ENCODE assay signal across 8 cellular contexts in the genomic region with DNA sequence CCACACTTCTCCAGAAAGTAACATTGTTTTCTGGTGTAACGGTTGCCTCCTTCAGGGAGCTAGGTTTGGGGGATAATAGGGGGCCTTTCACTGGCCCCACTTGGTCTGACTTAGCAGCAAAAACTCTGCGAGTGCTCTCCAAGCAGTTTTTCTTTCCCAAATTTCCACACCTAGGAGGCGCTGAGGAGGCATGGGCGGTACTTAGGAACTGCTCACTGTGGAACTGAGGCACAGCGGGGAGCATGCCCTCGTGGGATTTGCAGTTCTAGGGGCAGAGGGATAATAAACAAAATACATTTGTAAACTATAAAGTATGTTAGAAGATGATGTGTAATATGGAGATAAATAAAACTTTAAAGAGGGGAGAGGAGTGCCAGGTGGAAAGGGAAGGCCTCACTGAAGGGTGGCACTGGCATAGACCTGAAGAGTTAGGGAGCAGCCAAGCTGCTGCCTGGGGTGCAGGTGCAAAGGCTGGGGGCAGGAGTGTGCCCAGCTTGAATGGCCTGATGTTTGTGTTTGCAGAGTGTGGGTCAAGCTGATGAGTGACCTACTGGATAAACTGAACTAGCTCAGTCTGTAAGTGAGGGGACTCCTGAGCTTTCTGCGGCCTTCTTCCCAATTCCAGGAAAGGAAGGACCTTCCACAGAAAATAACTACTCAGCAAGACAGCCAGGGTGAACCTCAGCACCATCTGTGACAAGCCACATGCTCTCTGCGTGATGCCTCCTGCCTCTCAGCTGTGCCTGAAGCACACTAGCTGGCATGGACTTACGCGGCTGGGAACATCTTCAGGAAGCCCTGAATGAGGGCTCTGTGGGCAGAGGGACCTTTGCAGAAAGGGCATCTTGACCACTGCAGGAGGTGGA. TPM values are rescaled to one million over a fixed set of nuclear protein-coding genes. Genes with fewer than 3 reads are reported as not detected.
DNase-seq lines count a peak whose midpoint lies in the region; ATAC-seq and TF ChIP-seq lines count a peak whose summit lies in the region.

No MANE protein-coding gene starts in this region.

- no peak for DNase-seq in CD4-positive, alpha-beta T cell
- DNase-seq in NB4 (ENCODE audit: low read depth) (peak; percentile 38), osteocyte (ENCODE audit: extremely low spot score, unreplicated experiment) (no peak), NCI-H226 (no peak)
- DNase-seq in activated effector memory CD4-positive, alpha-beta T cell treated with anti-CD3 and anti-CD28 coated beads, Interleukin-2, amount 50 U/mL, for 16 hours = no peak
- DNase-seq in activated naive CD8-positive, alpha-beta T cell treated with anti-CD3 and anti-CD28 coated beads, Interleukin-2, amount 50 U/mL, for 24 hours = no peak

- POLR2A ChIA-PET in CD4-positive, alpha-beta T cell (lab: Charles Lee) = interaction anchor here (1.6 to 5.0 kb wide), 3 partner anchors 24 to 34 kb away, joined by 6 to 42 read pairs (median 8); a partner anchor contains a TSS

- no peak for TF ChIP-seq POLR2A in NB4 (IDR thresholded peaks at IDR 0.05; ENCODE audit: extremely low read depth, insufficient read length)

- no peak overlapping the region for H3K27ac Mint-ChIP-seq in CD4-positive, alpha-beta T cell
- no peak overlapping the region for H3K27ac Mint-ChIP-seq in osteocyte (ENCODE audit: unreplicated experiment)
- H3K27ac Mint-ChIP-seq in activated naive CD8-positive, alpha-beta T cell treated with anti-CD3 and anti-CD28 coated beads, Interleukin-2, amount 50 U/mL, for 24 hours = no peak overlapping the region

- CTCF ChIA-PET in CD4-positive, alpha-beta T cell (lab: Charles Lee) = no interaction called here

- H3K4me3 Mint-ChIP-seq in CD4-positive, alpha-beta T cell = peak overlapping the region; percentile 34
- H3K4me3 Mint-ChIP-seq in osteocyte (ENCODE audit: unreplicated experiment) = no peak overlapping the region
- H3K4me3 Mint-ChIP-seq in activated naive CD8-positive, alpha-beta T cell treated with anti-CD3 and anti-CD28 coated beads, Interleukin-2, amount 50 U/mL, for 24 hours = no peak overlapping the region

- H3K4me3 ChIP-seq in NB4 (ENCODE audit: low read depth, low read length) (no peak overlapping the region), esophagus (ENCODE audit: low read depth in 1 of 2, low read length in 2 of 2) (peak overlapping the region in 1 of 2 donors; percentile 79)

- no peaks in the 10 kb centered on the region for H3K4me1 Mint-ChIP-seq in CD4-positive, alpha-beta T cell (ENCODE audit: low read depth)
- H3K4me1 Mint-ChIP-seq in osteocyte (ENCODE audit: unreplicated experiment) = peaks cover 35% of the 10 kb centered on the region
- peaks cover 15% of the 10 kb centered on the region for H3K4me1 Mint-ChIP-seq in activated naive CD8-positive, alpha-beta T cell treated with anti-CD3 and anti-CD28 coated beads, Interleukin-2, amount 50 U/mL, for 24 hours

- H3K9me3 ChIP-seq in CD4-positive, alpha-beta T cell (ENCODE audit: control insufficient read depth, low read length) = no peaks in the 10 kb centered on the region
- H3K9me3 ChIP-seq in esophagus (ENCODE audit: control insufficient read depth in 2 of 2, insufficient read depth in 1 of 2, low read depth in 1 of 2, low read length in 1 of 2) = no peaks in the 10 kb centered on the region

- no peaks in the 10 kb centered on the region for H3K27me3 ChIP-seq in CD4-positive, alpha-beta T cell (ENCODE audit: control insufficient read depth, insufficient read depth, low read length)
- no peaks in the 10 kb centered on the region for H3K27me3 ChIP-seq in esophagus (ENCODE audit: control insufficient read depth in 1 of 2, insufficient read depth in 2 of 2, low read length in 2 of 2)

- H3K27me3 Mint-ChIP-seq in CD4-positive, alpha-beta T cell = no peaks in the 10 kb centered on the region
- H3K27me3 Mint-ChIP-seq in osteocyte (ENCODE audit: unreplicated experiment) = no peaks in the 10 kb centered on the region
- peaks cover 5% of the 10 kb centered on the region for H3K27me3 Mint-ChIP-seq in activated naive CD8-positive, alpha-beta T cell treated with anti-CD3 and anti-CD28 coated beads, Interleukin-2, amount 50 U/mL, for 24 hours

- TF ChIP-seq CTCF in CD4-positive, alpha-beta T cell (IDR thresholded peaks at IDR 0.05) = no peak
- peak; percentile 40 for TF ChIP-seq CTCF in NB4 (IDR thresholded peaks at IDR 0.05; ENCODE audit: low read depth, low read length)
- TF ChIP-seq CTCF in osteocyte (IDR thresholded peaks at IDR 0.05) = peak; percentile 35

- no peaks in the 10 kb centered on the region for H3K36me3 ChIP-seq in esophagus (ENCODE audit: control insufficient read depth in 2 of 2, insufficient read depth in 2 of 2, low read length in 1 of 2)

- no peak overlapping the region for H3K27ac ChIP-seq in CD4-positive, alpha-beta T cell (ENCODE audit: low read depth, low read length)
- peak overlapping the region; percentile 39 to 84 for H3K27ac ChIP-seq in esophagus (ENCODE audit: low read depth in 2 of 2, low read length in 1 of 2)

- intact Hi-C loops in CD4-positive, alpha-beta T cell (cut with DNase I, micrococcal nuclease) = no loop called here

- 50 to 58% methylated on average over 10 of the region's 10 CpGs for WGBS in esophagus, 2 donors

- no peaks in the 10 kb centered on the region for H3K36me3 Mint-ChIP-seq in CD4-positive, alpha-beta T cell (ENCODE audit: low read depth)
- H3K36me3 Mint-ChIP-seq in osteocyte (ENCODE audit: unreplicated experiment) = no peaks in the 10 kb centered on the region
- no peaks in the 10 kb centered on the region for H3K36me3 Mint-ChIP-seq in activated naive CD8-positive, alpha-beta T cell treated with anti-CD3 and anti-CD28 coated beads, Interleukin-2, amount 50 U/mL, for 24 hours (ENCODE audit: low read depth)

- ATAC-seq in CD4-positive, alpha-beta T cell (ENCODE audit: poor library complexity) = no peak
- ATAC-seq in GM18868 (IDR thresholded peaks at IDR 0.05; ENCODE audit: unreplicated experiment) = no peak
- ATAC-seq in activated naive CD8-positive, alpha-beta T cell treated with anti-CD3 and anti-CD28 coated beads, Interleukin-2, amount 50 U/mL, for 24 hours = no peak

- no peaks in the 10 kb centered on the region for H3K9me3 Mint-ChIP-seq in CD4-positive, alpha-beta T cell
- no peaks in the 10 kb centered on the region for H3K9me3 Mint-ChIP-seq in osteocyte (ENCODE audit: unreplicated experiment)
- H3K9me3 Mint-ChIP-seq in activated naive CD8-positive, alpha-beta T cell treated with anti-CD3 and anti-CD28 coated beads, Interleukin-2, amount 50 U/mL, for 24 hours = no peaks in the 10 kb centered on the region

- H3K4me1 ChIP-seq in esophagus (ENCODE audit: control insufficient read depth in 2 of 2, insufficient read depth in 2 of 2, low read length in 1 of 2) = peaks cover 13 to 31% of the 10 kb centered on the region in 2 donors

RNA-seq across cellular contexts. Expression of a gene that starts 1.9 kb away (rescaled TPM):
- total RNA-seq in CD4-positive, alpha-beta T cell = under 1 TPM; 0.34 to 0.47 TPM
- 10 to 100 TPM; 62.5 to 90.7 TPM for polyA plus RNA-seq in esophagus
- 30.3 and 32.3 TPM in 2 replicates for total RNA-seq in osteocyte

RNA-seq across cellular contexts. Expression of a gene that starts 34.2 kb away (rescaled TPM):
- 10 to 100 TPM; 63.7 to 69.8 TPM for total RNA-seq in CD4-positive, alpha-beta T cell
- 100 to 1,000 TPM; 129 to 158 TPM for polyA plus RNA-seq in esophagus
- 213 and 221 TPM in 2 replicates for total RNA-seq in osteocyte

Comparison
In these comparisons a context has a peak if more than half of its experiments do, and no peak if none do; other contexts are left out.
1. RNA of a gene that starts 1.9 kb away (total RNA-seq): 30.3 to 32.3 TPM in osteocyte; 0.34 to 0.47 TPM in CD4-positive, alpha-beta T cell; every median in the first group is over 10 times any median in the second.